15 cellular contexts compared by ENCODE assay signal in the genomic region with DNA sequence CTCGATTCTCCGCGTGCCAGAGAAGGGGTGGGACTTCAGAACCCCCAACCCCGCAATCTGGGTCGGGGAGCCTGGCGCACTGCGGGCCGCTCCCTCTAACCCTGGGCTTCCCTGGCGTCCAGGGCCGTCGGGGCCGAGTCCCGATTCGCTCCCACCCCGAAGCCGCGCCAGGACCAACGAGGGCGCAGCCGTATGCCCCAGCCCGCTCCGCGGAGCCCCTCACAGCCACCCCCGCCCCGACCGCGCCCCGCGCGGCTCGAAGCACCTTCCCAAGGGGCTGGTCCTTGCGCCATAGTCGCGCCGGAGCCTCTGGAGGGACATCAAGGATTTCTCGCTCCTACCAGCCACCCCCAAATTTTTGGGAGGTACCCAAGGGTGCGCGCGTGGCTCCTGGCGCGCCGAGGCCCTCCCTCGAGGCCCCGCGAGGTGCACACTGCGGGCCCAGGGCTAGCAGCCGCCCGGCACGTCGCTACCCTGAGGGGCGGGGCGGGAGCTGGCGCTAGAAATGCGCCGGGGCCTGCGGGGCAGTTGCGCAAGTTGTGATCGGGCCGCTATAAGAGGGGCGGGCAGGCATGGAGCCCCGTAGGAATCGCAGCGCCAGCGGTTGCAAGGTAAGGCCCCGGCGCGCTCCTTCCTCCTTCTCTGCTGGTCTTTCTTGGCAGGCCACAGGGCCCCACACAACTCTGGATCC. TPM values are rescaled to one million over a fixed set of nuclear protein-coding genes. Genes with fewer than 3 reads are reported as not detected.
"Had no signal": no experiment of that assay in that cellular context is flagged by ENCODE, and none has a peak within 500 bp of the region (broad histone marks: within the 10 kb centered on the region; RNA-seq: fewer than 3 reads in every experiment).

Gene LEP, plus strand, starts transcription at position 583 of the 691 bp plus-strand sequence. CDS start 10,741 bp downstream, outside the sequence.

- H3K4me3 ChIP-seq: left ventricle myocardium inferior, pancreas, upper lobe of left lung had no signal

- FAIRE-seq: kidney, pancreas had no signal

- H3K4me1 ChIP-seq: left ventricle myocardium inferior, pancreas had no signal

- H3K9me3 ChIP-seq: pancreas had no signal

- H3K36me3 ChIP-seq: left ventricle myocardium inferior, pancreas, upper lobe of left lung, WERI-Rb-1 had no signal

- H3K27ac Mint-ChIP-seq: activated CD4-positive, alpha-beta memory T cell treated with anti-CD3 and anti-CD28 coated beads, Interleukin-2, amount 10 ng/mL, durations not matched to agents 7 days and 5 days; activated naive CD8-positive, alpha-beta T cell treated with anti-CD3 and anti-CD28 coated beads for 36 hours; T-helper 17 cell had no signal

- DNase-seq: activated CD4-positive, alpha-beta memory T cell treated with anti-CD3 and anti-CD28 coated beads, Interleukin-2, amount 10 ng/mL, durations not matched to agents 7 days and 5 days; activated naive CD8-positive, alpha-beta T cell treated with anti-CD3 and anti-CD28 coated beads for 36 hours; activated T-cell treated with anti-CD3 and anti-CD28 coated beads, Interleukin-2, amount 50 U/mL, for 4 hours; anterior cingulate cortex; hypothalamus; kidney; left ventricle myocardium inferior; stimulated activated CD4-positive, alpha-beta T cell treated with anti-CD3 and anti-CD28 coated beads, Interleukin-4, amount 100 ng/mL, for 1 hour; stimulated activated naive CD4-positive, alpha-beta T cell; T-helper 17 cell; WERI-Rb-1 had no signal

- ATAC-seq: activated T-cell treated with anti-CD3 and anti-CD28 coated beads, Interleukin-2, amount 50 U/mL, for 4 hours; pancreas; T-helper 17 cell had no signal

- H3K27ac ChIP-seq: left ventricle myocardium inferior, pancreas, upper lobe of left lung, WERI-Rb-1 had no signal

- H3K4me3 Mint-ChIP-seq: activated CD4-positive, alpha-beta memory T cell treated with anti-CD3 and anti-CD28 coated beads, Interleukin-2, amount 10 ng/mL, durations not matched to agents 7 days and 5 days; activated naive CD8-positive, alpha-beta T cell treated with anti-CD3 and anti-CD28 coated beads for 36 hours; activated T-cell treated with anti-CD3 and anti-CD28 coated beads, Interleukin-2, amount 50 U/mL, for 4 hours; T-helper 17 cell had no signal

RNA-seq across cellular contexts. Expression of gene LEP, which starts in this region (rescaled TPM):
- total RNA-seq: activated CD4-positive, alpha-beta memory T cell treated with anti-CD3 and anti-CD28 coated beads, Interleukin-2, amount 10 ng/mL, durations not matched to agents 7 days and 5 days; activated naive CD8-positive, alpha-beta T cell treated with anti-CD3 and anti-CD28 coated beads for 36 hours; activated T-cell treated with anti-CD3 and anti-CD28 coated beads, Interleukin-2, amount 50 U/mL, for 4 hours; glomerular endothelial cell; kidney; T-helper 17 cell; upper lobe of left lung had no signal
- polyA plus RNA-seq: neural cell had no signal
